24 cellular contexts compared by ENCODE assay signal in the genomic region with DNA sequence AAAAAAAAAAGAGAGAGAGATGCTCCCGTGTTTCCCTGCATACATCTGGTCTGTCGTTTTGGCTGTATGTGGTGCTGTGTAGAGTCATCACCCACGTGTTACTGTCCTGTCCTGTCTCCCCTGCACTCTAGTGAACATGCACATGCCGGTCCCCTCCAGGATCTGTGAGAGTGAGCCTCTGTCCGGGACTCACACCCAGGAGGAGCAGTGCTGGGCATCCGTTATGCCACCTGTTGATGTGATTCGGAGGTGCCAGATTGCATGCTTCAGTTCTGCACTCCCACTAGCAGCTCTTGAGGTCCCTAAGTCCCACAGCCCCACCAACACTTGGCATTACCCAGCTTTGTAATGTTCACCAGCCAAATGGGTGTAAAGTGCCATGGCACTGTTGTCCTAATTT.
"Had no signal": no experiment of that assay in that cellular context is flagged by ENCODE, and none has a peak within 500 bp of the region (broad histone marks: within the 10 kb centered on the region; RNA-seq: fewer than 3 reads in every experiment).

No MANE protein-coding gene starts in this region.

- H3K4me1 ChIP-seq: foreskin keratinocyte, psoas muscle had no signal

- DNase-seq: effector memory CD4-positive, alpha-beta T cell; foreskin keratinocyte; heart left ventricle; left cardiac atrium; left lung; mesendoderm; naive thymus-derived CD8-positive, alpha-beta T cell; nephron progenitor cell; nucleus accumbens; ovary; psoas muscle; right cardiac atrium; stimulated activated CD4-positive, alpha-beta T cell treated with anti-CD3 and anti-CD28 coated beads, Interleukin-2, amount 100 ng/mL, for 24 hours; stimulated activated CD4-positive, alpha-beta T cell treated with anti-CD3 and anti-CD28 coated beads, Interleukin-4, amount 100 ng/mL, for 24 hours; stimulated activated naive CD4-positive, alpha-beta T cell treated with Interleukin-2 at 50 U/mL for 16 hours; thyroid gland; trophoblast cell had no signal

- H3K4me3 ChIP-seq: esophagus muscularis mucosa, gastroesophageal sphincter, heart left ventricle, hepatocyte, left lung, ovary, psoas muscle, sigmoid colon, stomach, thyroid gland had no signal

- H2AFZ ChIP-seq: hepatocyte had no signal

- H3K9me3 ChIP-seq: esophagus muscularis mucosa, gastroesophageal sphincter, heart left ventricle, left lung, ovary, psoas muscle, sigmoid colon, stomach, thyroid gland had no signal

- H3K36me3 ChIP-seq: esophagus muscularis mucosa, gastroesophageal sphincter, heart left ventricle, left lung, ovary, sigmoid colon, stomach, thyroid gland had no signal

- H3K4me2 ChIP-seq: hepatocyte had no signal

- FAIRE-seq: colon, endothelial cell of umbilical vein had no signal

- H3K27me3 ChIP-seq: ovary, thyroid gland had no signal

- H3K79me2 ChIP-seq: hepatocyte had no signal
